15 cellular contexts compared by ENCODE assay signal in the genomic region with DNA sequence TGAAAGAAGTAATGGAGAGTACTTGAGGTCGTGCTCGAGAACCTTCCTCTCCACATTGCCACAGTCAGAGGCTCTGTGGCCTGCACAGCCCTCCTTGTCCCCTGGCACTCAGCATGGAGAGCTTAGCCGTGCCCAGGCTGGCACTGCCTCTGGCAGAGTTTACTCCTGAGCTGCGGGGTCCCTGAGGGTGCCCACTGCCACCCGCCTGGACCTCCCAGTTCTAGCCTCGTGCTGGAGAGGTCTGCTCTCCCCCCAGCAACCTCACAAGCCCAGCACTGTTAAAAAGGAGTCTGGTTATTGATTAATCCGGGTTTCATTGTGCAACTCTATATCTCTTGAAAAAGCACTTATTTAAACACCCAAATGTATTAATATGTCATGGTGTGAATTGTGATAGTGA.
A peak's percentile ranks its signal among the peaks of the same experiment; 100 is the strongest.
DNase-seq lines count a peak whose midpoint lies in the region; ATAC-seq and TF ChIP-seq lines count a peak whose summit lies in the region.
"Had no signal": no experiment of that assay in that cellular context is flagged by ENCODE, and none has a peak within 500 bp of the region (broad histone marks: within the 10 kb centered on the region; RNA-seq: fewer than 3 reads in every experiment).

No MANE protein-coding gene starts in this region.

- no peak overlapping the region for H2AK5ac ChIP-seq in trophoblast cell (ENCODE audit: low read length)

- no peak overlapping the region for H2BK12ac ChIP-seq in trophoblast cell (ENCODE audit: low read length)

- H3K36me3 Mint-ChIP-seq in CD8-positive, alpha-beta T cell: peaks cover 46% of the 10 kb centered on the region
- H3K36me3 Mint-ChIP-seq in T-helper 17 cell (ENCODE audit: low read depth): peaks cover 7% of the 10 kb centered on the region

- TF ChIP-seq CTCF in CD8-positive, alpha-beta T cell (IDR thresholded peaks at IDR 0.05): no peak
- TF ChIP-seq CTCF in foreskin keratinocyte (conservative IDR thresholded peaks at IDR 0.05): no peak

- H3K4ac ChIP-seq in trophoblast cell (ENCODE audit: low read depth, low read length): no peak overlapping the region

- no peaks in the 10 kb centered on the region for H3K27me3 Mint-ChIP-seq in CD8-positive, alpha-beta T cell (ENCODE audit: low read depth)
- H3K27me3 Mint-ChIP-seq in T-helper 17 cell: no peaks in the 10 kb centered on the region
- H3K27me3 Mint-ChIP-seq: activated B cell treated with CpG ODN at 0.5 μM for 24 hours; activated naive CD4-positive, alpha-beta T cell treated with anti-CD3 and anti-CD28 coated beads, Interleukin-2, amount 50 U/mL, for 24 hours had no signal

- intact Hi-C loops in CD8-positive, alpha-beta T cell (cut with DNase I, micrococcal nuclease): no loop called here

- H3K9ac ChIP-seq in trophoblast cell (ENCODE audit: low read length): no peak overlapping the region

- peaks cover 22% of the 10 kb centered on the region for H3K4me1 ChIP-seq in CD8-positive, alpha-beta T cell (ENCODE audit: insufficient read depth, low read length)
- H3K4me1 ChIP-seq in trophoblast cell (ENCODE audit: control insufficient read depth in 1 of 2, insufficient read depth in 2 of 2, low read length in 2 of 2) (no peaks in the 10 kb centered on the region), foreskin keratinocyte (no peaks in the 10 kb centered on the region)
- peaks cover 15% of the 10 kb centered on the region for H3K4me1 ChIP-seq in effector memory CD4-positive, alpha-beta T cell (ENCODE audit: control insufficient read depth, insufficient read depth, low read length, poor library complexity, severe bottlenecking)

- no peak overlapping the region for H2AFZ ChIP-seq in trophoblast cell (ENCODE audit: insufficient read depth, low read length, poor library complexity)

- peaks cover 52% of the 10 kb centered on the region for H3K4me1 Mint-ChIP-seq in CD8-positive, alpha-beta T cell (ENCODE audit: low read depth)
- H3K4me1 Mint-ChIP-seq in T-helper 17 cell: peaks cover 37% of the 10 kb centered on the region

- no peak overlapping the region for H3K23ac ChIP-seq in trophoblast cell (ENCODE audit: low read length)

- peak overlapping the region; percentile 16 for H4K12ac ChIP-seq in trophoblast cell (ENCODE audit: low read depth, low read length)

- POLR2A ChIA-PET in CD8-positive, alpha-beta T cell (lab: Charles Lee): no interaction called here

- H3K27ac ChIP-seq in CD8-positive, alpha-beta T cell (ENCODE audit: low read depth, low read length): no peak overlapping the region
- H3K27ac ChIP-seq in trophoblast cell (ENCODE audit: low read depth, low read length): no peak overlapping the region
- no peak overlapping the region for H3K27ac ChIP-seq in effector memory CD4-positive, alpha-beta T cell (ENCODE audit: insufficient read depth, low read length, poor library complexity, severe bottlenecking)
- H3K27ac ChIP-seq in foreskin keratinocyte: no peak overlapping the region

- H2BK5ac ChIP-seq in trophoblast cell (ENCODE audit: low read depth, low read length, poor library complexity): no peak overlapping the region

- no peaks in the 10 kb centered on the region for H3K79me1 ChIP-seq in trophoblast cell (ENCODE audit: low read length)

- H4K91ac ChIP-seq in trophoblast cell (ENCODE audit: low read depth, low read length): no peak overlapping the region

- no peak overlapping the region for H2BK120ac ChIP-seq in trophoblast cell (ENCODE audit: insufficient read depth, low read length, poor library complexity)

- no peak overlapping the region for H3K4me3 ChIP-seq in CD8-positive, alpha-beta T cell (ENCODE audit: low read depth, low read length)
- no peak overlapping the region for H3K4me3 ChIP-seq in trophoblast cell (ENCODE audit: low read depth, low read length)
- no peak overlapping the region for H3K4me3 ChIP-seq in effector memory CD4-positive, alpha-beta T cell (ENCODE audit: insufficient read depth, low read depth, low read length, poor library complexity, severe bottlenecking)
- H3K4me3 ChIP-seq: MG63 had no signal

- no peak overlapping the region for H3K18ac ChIP-seq in trophoblast cell (ENCODE audit: low read length)

- H3K4me3 Mint-ChIP-seq in CD8-positive, alpha-beta T cell: no peak overlapping the region
- H3K4me3 Mint-ChIP-seq in T-helper 17 cell: no peak overlapping the region
- H3K4me3 Mint-ChIP-seq: activated B cell treated with CpG ODN at 0.5 μM for 24 hours; activated naive CD4-positive, alpha-beta T cell treated with anti-CD3 and anti-CD28 coated beads, Interleukin-2, amount 50 U/mL, for 24 hours had no signal

- no peaks in the 10 kb centered on the region for H3K9me3 Mint-ChIP-seq in CD8-positive, alpha-beta T cell
- H3K9me3 Mint-ChIP-seq: activated B cell treated with CpG ODN at 0.5 μM for 24 hours; activated naive CD4-positive, alpha-beta T cell treated with anti-CD3 and anti-CD28 coated beads, Interleukin-2, amount 50 U/mL, for 24 hours had no signal

- no CpG with 5 or more reads among the region's 7 CpGs for WGBS in trophoblast cell (ENCODE audit: extremely low coverage, insufficient coverage, insufficient read length)

- CTCF ChIA-PET in CD8-positive, alpha-beta T cell (lab: Charles Lee): interaction anchor here (1.6 kb wide), 1 partner anchor 62 kb away, joined by 3 read pairs; no protein-coding TSS in a partner anchor

- no peak overlapping the region for H4K8ac ChIP-seq in trophoblast cell (ENCODE audit: low read depth, low read length)

- H3K27ac Mint-ChIP-seq in CD8-positive, alpha-beta T cell: peak overlapping the region; percentile 1
- H3K27ac Mint-ChIP-seq in T-helper 17 cell: peak overlapping the region; percentile 83
- H3K27ac Mint-ChIP-seq: activated B cell treated with CpG ODN at 0.5 μM for 24 hours had no signal

- no peaks in the 10 kb centered on the region for H3K36me3 ChIP-seq in CD8-positive, alpha-beta T cell (ENCODE audit: insufficient read depth, low read length)
- peaks cover 2 to 8% of the 10 kb centered on the region in 2 experiments for H3K36me3 ChIP-seq in trophoblast cell (ENCODE audit: control insufficient read depth in 1 of 2, insufficient read depth in 2 of 2, low read length in 2 of 2)
- H3K36me3 ChIP-seq in effector memory CD4-positive, alpha-beta T cell (ENCODE audit: control insufficient read depth, insufficient read depth, low read length): no peaks in the 10 kb centered on the region

- H3K27me3 ChIP-seq in CD8-positive, alpha-beta T cell (ENCODE audit: insufficient read depth, low read length): no peaks in the 10 kb centered on the region
- H3K27me3 ChIP-seq in trophoblast cell (ENCODE audit: insufficient read depth, low read length) (no peaks in the 10 kb centered on the region), foreskin keratinocyte (no peaks in the 10 kb centered on the region)
- no peaks in the 10 kb centered on the region for H3K27me3 ChIP-seq in effector memory CD4-positive, alpha-beta T cell (replicated peaks; ENCODE audit: control insufficient read depth, insufficient read depth, low read length, poor library complexity, severe bottlenecking)
- H3K27me3 ChIP-seq: MG63 had no signal

- ATAC-seq in CD8-positive, alpha-beta T cell: no peak
- ATAC-seq in T-helper 17 cell (no peak), foreskin keratinocyte (no peak), HG02870 (IDR thresholded peaks at IDR 0.05; ENCODE audit: unreplicated experiment) (no peak)

- H3K14ac ChIP-seq in trophoblast cell (ENCODE audit: low read length): no peak overlapping the region

- no peak overlapping the region for H3K4me2 ChIP-seq in trophoblast cell (ENCODE audit: low read length)

- no peaks in the 10 kb centered on the region for H3K9me3 ChIP-seq in CD8-positive, alpha-beta T cell (ENCODE audit: low read length)
- H3K9me3 ChIP-seq in T-helper 17 cell (ENCODE audit: control insufficient read depth, low read length, poor library complexity, severe bottlenecking) (no peaks in the 10 kb centered on the region), trophoblast cell (ENCODE audit: insufficient read depth, low read depth, low read length) (no peaks in the 10 kb centered on the region)
- no peaks in the 10 kb centered on the region for H3K9me3 ChIP-seq in effector memory CD4-positive, alpha-beta T cell (ENCODE audit: control insufficient read depth, low read length)
- H3K9me3 ChIP-seq: MG63 had no signal

- H3K79me2 ChIP-seq in trophoblast cell (ENCODE audit: control insufficient read depth, insufficient read depth, low read length, poor library complexity): peaks cover 2% of the 10 kb centered on the region

- no peak for DNase-seq in CD8-positive, alpha-beta T cell
- DNase-seq in T-helper 17 cell: no peak
- peak; percentile 13 for DNase-seq in kidney glomerular epithelial cell (lab: John Stamatoyannopoulos, UW)
- no peak for DNase-seq in trophoblast cell
- DNase-seq in effector memory CD4-positive, alpha-beta T cell: no peak
- DNase-seq in foreskin keratinocyte: no peak
- no peak for DNase-seq in activated CD8-positive, alpha-beta memory T cell treated with anti-CD3 and anti-CD28 coated beads for 24 hours
- DNase-seq: activated B cell treated with CpG ODN at 0.5 μM for 24 hours; activated CD8-positive, alpha-beta memory T cell treated with anti-CD3 and anti-CD28 coated beads, Interleukin-2, amount 50 U/mL, for 4 hours; effector CD8-positive, alpha-beta T cell; GOT3; MG63; NCI-H2029 had no signal
